35 cellular contexts compared by ENCODE assay signal in genomic region chr4:182382941-182383340, GRCh38.
"Had no signal": no experiment of that assay in that cellular context is flagged by ENCODE, and none has a peak within 500 bp of the region (broad histone marks: within the 10 kb centered on the region; RNA-seq: fewer than 3 reads in every experiment).

No MANE protein-coding gene starts in this region.

- H3K4me1 Mint-ChIP-seq: activated CD4-positive, alpha-beta memory T cell treated with anti-CD3 and anti-CD28 coated beads, Interleukin-2, amount 10 ng/mL, durations not matched to agents 7 days and 5 days; activated CD4-positive, alpha-beta T cell treated with anti-CD3 and anti-CD28 coated beads for 36 hours; activated CD4-positive, alpha-beta T cell treated with anti-CD3 and anti-CD28 coated beads, Interleukin-2, amount 10 ng/mL, durations not matched to agents 7 days and 5 days; activated CD8-positive, alpha-beta memory T cell treated with anti-CD3 and anti-CD28 coated beads, Interleukin-2, amount 10 ng/mL, durations not matched to agents 7 days and 5 days; activated naive CD8-positive, alpha-beta T cell treated with anti-CD3 and anti-CD28 coated beads for 36 hours; activated T-helper 17 cell treated with anti-CD3 and anti-CD28 coated beads, Interleukin-2, amount 50 U/mL, for 72 hours; T-cell; T-helper 17 cell had no signal

- H3K27ac ChIP-seq: adrenal gland, body of pancreas, brain microvascular endothelial cell, breast epithelium, VCaP had no signal

- H3K36me3 Mint-ChIP-seq: activated CD8-positive, alpha-beta memory T cell treated with anti-CD3 and anti-CD28 coated beads, Interleukin-2, amount 10 ng/mL, durations not matched to agents 7 days and 5 days; activated naive CD8-positive, alpha-beta T cell treated with anti-CD3 and anti-CD28 coated beads for 36 hours; T-cell had no signal

- H3K4me3 ChIP-seq: adrenal gland, body of pancreas, breast epithelium had no signal

- H3K4me1 ChIP-seq: body of pancreas, breast epithelium had no signal

- ATAC-seq: activated CD4-positive, alpha-beta T cell treated with anti-CD3 and anti-CD28 coated beads for 36 hours; activated CD4-positive, CD25-positive, alpha-beta regulatory T cell treated with anti-CD3 and anti-CD28 coated beads, Interleukin-2, amount 50 U/mL, for 24 hours; activated CD8-positive, alpha-beta memory T cell treated with anti-CD3 and anti-CD28 coated beads, Interleukin-2, amount 10 ng/mL, durations not matched to agents 7 days and 5 days; activated CD8-positive, alpha-beta T cell treated with anti-CD3 and anti-CD28 coated beads, Interleukin-2, amount 10 ng/mL, durations not matched to agents 7 days and 5 days; activated naive CD4-positive, alpha-beta T cell treated with anti-CD3 and anti-CD28 coated beads, Interleukin-2, amount 50 U/mL, for 72 hours; activated T-cell treated with anti-CD3 and anti-CD28 coated beads, Interleukin-2, amount 50 U/mL, for 72 hours; activated T-helper 17 cell treated with anti-CD3 and anti-CD28 coated beads, Interleukin-2, amount 50 U/mL, for 72 hours; body of pancreas; T-cell; T-helper 17 cell had no signal

- H3K27me3 ChIP-seq: adrenal gland, body of pancreas, brain microvascular endothelial cell, breast epithelium had no signal

- H3K27me3 Mint-ChIP-seq: activated CD4-positive, alpha-beta memory T cell treated with anti-CD3 and anti-CD28 coated beads, Interleukin-2, amount 10 ng/mL, durations not matched to agents 7 days and 5 days; activated CD4-positive, alpha-beta T cell treated with anti-CD3 and anti-CD28 coated beads, Interleukin-2, amount 10 ng/mL, durations not matched to agents 7 days and 5 days; activated CD8-positive, alpha-beta memory T cell treated with anti-CD3 and anti-CD28 coated beads, Interleukin-2, amount 10 ng/mL, durations not matched to agents 7 days and 5 days; activated T-helper 17 cell treated with anti-CD3 and anti-CD28 coated beads, Interleukin-2, amount 50 U/mL, for 72 hours; T-helper 17 cell had no signal

- H3K9me3 ChIP-seq: adrenal gland, body of pancreas, breast epithelium had no signal

- H3K27ac Mint-ChIP-seq: activated CD4-positive, alpha-beta memory T cell treated with anti-CD3 and anti-CD28 coated beads, Interleukin-2, amount 10 ng/mL, durations not matched to agents 7 days and 5 days; activated CD4-positive, alpha-beta T cell treated with anti-CD3 and anti-CD28 coated beads for 36 hours; activated CD4-positive, alpha-beta T cell treated with anti-CD3 and anti-CD28 coated beads, Interleukin-2, amount 10 ng/mL, durations not matched to agents 7 days and 5 days; activated CD8-positive, alpha-beta memory T cell treated with anti-CD3 and anti-CD28 coated beads, Interleukin-2, amount 10 ng/mL, durations not matched to agents 7 days and 5 days; activated CD8-positive, alpha-beta T cell treated with anti-CD3 and anti-CD28 coated beads, Interleukin-2, amount 10 ng/mL, durations not matched to agents 7 days and 5 days; activated naive CD4-positive, alpha-beta T cell treated with anti-CD3 and anti-CD28 coated beads for 36 hours; activated naive CD4-positive, alpha-beta T cell treated with anti-CD3 and anti-CD28 coated beads, Interleukin-2, amount 50 U/mL, for 72 hours; activated naive CD8-positive, alpha-beta T cell treated with anti-CD3 and anti-CD28 coated beads for 36 hours; activated T-cell treated with anti-CD3 and anti-CD28 coated beads, Interleukin-2, amount 50 U/mL, for 24 hours; activated T-cell treated with anti-CD3 and anti-CD28 coated beads, Interleukin-2, amount 50 U/mL, for 72 hours; activated T-helper 1 cell treated with anti-CD3 and anti-CD28 coated beads, Interleukin-12 subunit alpha, Interleukin-12 subunit beta, Interleukin-2, Interleukin-4 antibody, amounts not matched to agents 30 ng/mL and 10 ng/mL and 1 ng/mL, durations not matched to agents 14 hours and 24 hours and 36 hours; activated T-helper 17 cell treated with anti-CD3 and anti-CD28 coated beads, Interleukin-2, amount 50 U/mL, for 72 hours; T-cell; T-helper 17 cell; T-helper 2 cell treated with Interferon-gamma antibody and Interleukin-4, amounts not matched to agents 5 μg/mL and 100 μg/mL, for 36 hours had no signal

- H3K9me3 Mint-ChIP-seq: activated CD4-positive, alpha-beta T cell treated with anti-CD3 and anti-CD28 coated beads, Interleukin-2, amount 10 ng/mL, durations not matched to agents 7 days and 5 days; activated naive CD4-positive, alpha-beta T cell treated with anti-CD3 and anti-CD28 coated beads for 36 hours; activated naive CD4-positive, alpha-beta T cell treated with anti-CD3 and anti-CD28 coated beads, Interleukin-2, amount 50 U/mL, for 72 hours; activated T-cell treated with anti-CD3 and anti-CD28 coated beads, Interleukin-2, amount 50 U/mL, for 24 hours; activated T-cell treated with anti-CD3 and anti-CD28 coated beads, Interleukin-2, amount 50 U/mL, for 72 hours; activated T-helper 1 cell treated with anti-CD3 and anti-CD28 coated beads, Interleukin-12 subunit alpha, Interleukin-12 subunit beta, Interleukin-2, Interleukin-4 antibody, amounts not matched to agents 30 ng/mL and 10 ng/mL and 1 ng/mL, durations not matched to agents 14 hours and 24 hours and 36 hours; activated T-helper 17 cell treated with anti-CD3 and anti-CD28 coated beads, Interleukin-2, amount 50 U/mL, for 72 hours; T-cell; T-helper 2 cell treated with Interferon-gamma antibody and Interleukin-4, amounts not matched to agents 5 μg/mL and 100 μg/mL, for 36 hours had no signal

- H3K4me3 Mint-ChIP-seq: activated CD4-positive, alpha-beta memory T cell treated with anti-CD3 and anti-CD28 coated beads, Interleukin-2, amount 10 ng/mL, durations not matched to agents 7 days and 5 days; activated CD4-positive, alpha-beta T cell treated with anti-CD3 and anti-CD28 coated beads for 36 hours; activated CD4-positive, alpha-beta T cell treated with anti-CD3 and anti-CD28 coated beads, Interleukin-2, amount 10 ng/mL, durations not matched to agents 7 days and 5 days; activated CD8-positive, alpha-beta memory T cell treated with anti-CD3 and anti-CD28 coated beads, Interleukin-2, amount 10 ng/mL, durations not matched to agents 7 days and 5 days; activated CD8-positive, alpha-beta T cell treated with anti-CD3 and anti-CD28 coated beads, Interleukin-2, amount 10 ng/mL, durations not matched to agents 7 days and 5 days; activated naive CD4-positive, alpha-beta T cell treated with anti-CD3 and anti-CD28 coated beads for 36 hours; activated naive CD8-positive, alpha-beta T cell treated with anti-CD3 and anti-CD28 coated beads for 36 hours; activated T-cell treated with anti-CD3 and anti-CD28 coated beads, Interleukin-2, amount 50 U/mL, for 24 hours; activated T-cell treated with anti-CD3 and anti-CD28 coated beads, Interleukin-2, amount 50 U/mL, for 72 hours; activated T-helper 1 cell treated with anti-CD3 and anti-CD28 coated beads, Interleukin-12 subunit alpha, Interleukin-12 subunit beta, Interleukin-2, Interleukin-4 antibody, amounts not matched to agents 30 ng/mL and 10 ng/mL and 1 ng/mL, durations not matched to agents 14 hours and 24 hours and 36 hours; activated T-helper 17 cell treated with anti-CD3 and anti-CD28 coated beads, Interleukin-2, amount 50 U/mL, for 72 hours; T-cell; T-helper 17 cell; T-helper 2 cell treated with Interferon-gamma antibody and Interleukin-4, amounts not matched to agents 5 μg/mL and 100 μg/mL, for 36 hours had no signal

- DNase-seq: activated CD4-positive, alpha-beta memory T cell treated with anti-CD3 and anti-CD28 coated beads, Interleukin-2, amount 10 ng/mL, durations not matched to agents 7 days and 5 days; activated CD4-positive, alpha-beta T cell treated with anti-CD3 and anti-CD28 coated beads for 1 hour; activated CD4-positive, alpha-beta T cell treated with anti-CD3 and anti-CD28 coated beads for 36 hours; activated CD4-positive, alpha-beta T cell treated with anti-CD3 and anti-CD28 coated beads for 48 hours; activated CD4-positive, alpha-beta T cell treated with anti-CD3 and anti-CD28 coated beads, Interleukin-2, amount 10 ng/mL, durations not matched to agents 7 days and 5 days; activated CD4-positive, alpha-beta T cell treated with anti-CD3 and anti-CD28 coated beads, Interleukin-2, amount 50 U/mL, for 48 hours; activated CD4-positive, CD25-positive, alpha-beta regulatory T cell; activated CD8-positive, alpha-beta memory T cell treated with anti-CD3 and anti-CD28 coated beads for 24 hours; activated CD8-positive, alpha-beta memory T cell treated with anti-CD3 and anti-CD28 coated beads, Interleukin-2, amount 10 ng/mL, durations not matched to agents 7 days and 5 days; activated CD8-positive, alpha-beta memory T cell treated with anti-CD3 and anti-CD28 coated beads, Interleukin-2, amount 50 U/mL, for 48 hours; activated CD8-positive, alpha-beta T cell treated with anti-CD3 and anti-CD28 coated beads, Interleukin-2, amount 10 ng/mL, durations not matched to agents 7 days and 5 days; activated effector memory CD4-positive, alpha-beta T cell treated with anti-CD3 and anti-CD28 coated beads, Interleukin-2, amount 50 U/mL, for 16 hours; activated gamma-delta T cell treated with Interleukin-2 at 50 U/mL for 16 hours; activated naive CD4-positive, alpha-beta T cell; activated naive CD4-positive, alpha-beta T cell treated with anti-CD3 and anti-CD28 coated beads for 36 hours; activated naive CD4-positive, alpha-beta T cell treated with anti-CD3 and anti-CD28 coated beads, Interleukin-2, amount 50 U/mL, for 16 hours; activated naive CD8-positive, alpha-beta T cell treated with anti-CD3 and anti-CD28 coated beads for 36 hours; activated T-cell treated with anti-CD3 and anti-CD28 coated beads, Interleukin-2, amount 50 U/mL, for 24 hours; activated T-cell treated with anti-CD3 and anti-CD28 coated beads, Interleukin-2, amount 50 U/mL, for 72 hours; adrenal gland; amniotic stem cell; aorta; body of pancreas; brain microvascular endothelial cell; central memory CD4-positive, alpha-beta T cell; T-cell; T-helper 17 cell; T-helper 9 cell had no signal

- H3K36me3 ChIP-seq: adrenal gland, brain microvascular endothelial cell, breast epithelium had no signal
